ENCODE assay signal across 8 cellular contexts in the genomic region with DNA sequence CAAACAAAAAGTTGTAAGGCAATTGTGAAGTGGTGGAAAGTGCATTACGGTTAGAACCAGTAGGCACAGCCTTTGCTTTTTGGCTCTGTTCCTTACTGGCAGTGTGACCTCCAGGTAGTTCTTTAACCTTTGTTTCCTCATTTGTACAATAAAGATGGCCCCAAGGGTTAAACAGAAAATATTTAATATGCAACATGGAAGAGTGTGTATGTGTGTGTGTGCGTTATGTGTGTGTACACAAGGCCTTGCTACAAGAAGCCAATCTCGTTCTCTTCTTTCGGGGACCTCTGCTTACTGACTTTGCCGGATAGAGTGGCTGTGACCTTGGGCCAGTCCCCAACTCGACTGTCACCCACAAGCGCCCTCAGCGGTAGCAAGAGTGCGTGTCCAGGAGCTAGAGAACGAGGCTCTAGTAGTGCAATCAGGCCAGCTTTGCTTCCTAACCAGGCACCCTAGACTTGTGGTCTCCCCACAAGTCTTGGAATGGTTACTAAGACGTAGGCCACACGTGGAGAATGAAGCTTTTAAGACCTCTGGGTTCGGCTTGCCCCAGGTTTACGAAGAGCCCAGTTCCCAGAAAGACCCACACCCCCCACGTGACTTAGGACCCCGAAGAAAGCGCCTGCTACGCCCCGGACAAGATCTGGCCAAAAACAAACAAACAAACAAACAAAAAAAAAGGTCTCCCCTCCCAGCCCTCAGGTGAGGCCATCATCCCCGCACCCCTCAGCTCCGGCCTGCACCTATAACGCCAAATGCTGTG. TPM values are rescaled to one million over a fixed set of nuclear protein-coding genes. Genes with fewer than 3 reads are reported as not detected.
DNase-seq lines count a peak whose midpoint lies in the region; ATAC-seq and TF ChIP-seq lines count a peak whose summit lies in the region.

No MANE protein-coding gene starts in this region.

- H3K9me3 ChIP-seq in PC-9 (ENCODE audit: insufficient read depth, low read depth): no peaks in the 10 kb centered on the region
- H3K9me3 ChIP-seq in left ventricle myocardium inferior (replicated peaks): no peaks in the 10 kb centered on the region

- peaks cover 12% of the 10 kb centered on the region; the same call in 1 of the 2 replicates for H3F3A ChIP-seq in PC-9 (ENCODE audit: insufficient read depth, low read depth)

- H3K36me3 Mint-ChIP-seq in activated naive CD8-positive, alpha-beta T cell treated with anti-CD3 and anti-CD28 coated beads for 36 hours: peaks cover 21% of the 10 kb centered on the region

- peak overlapping the region; percentile 99 for H3K4me3 Mint-ChIP-seq in activated naive CD8-positive, alpha-beta T cell treated with anti-CD3 and anti-CD28 coated beads for 36 hours

- H3K4me1 Mint-ChIP-seq in activated naive CD8-positive, alpha-beta T cell treated with anti-CD3 and anti-CD28 coated beads for 36 hours: peaks cover 45% of the 10 kb centered on the region

- H3K27me3 Mint-ChIP-seq in activated naive CD8-positive, alpha-beta T cell treated with anti-CD3 and anti-CD28 coated beads for 36 hours: no peaks in the 10 kb centered on the region

- peaks cover 62% of the 10 kb centered on the region for H3K79me2 ChIP-seq in PC-9 (ENCODE audit: low read depth)

- H2AFZ ChIP-seq in PC-9: peak overlapping the region; percentile 85; the same call in 1 of the 2 replicates

- H3K27ac ChIP-seq in PC-9 (no peak overlapping the region), left ventricle myocardium inferior (replicated peaks) (peak overlapping the region; percentile 93)

- ATAC-seq in HG03175 (IDR thresholded peaks at IDR 0.05; ENCODE audit: unreplicated experiment): peak; percentile 19
- ATAC-seq in HG03135 (IDR thresholded peaks at IDR 0.05; ENCODE audit: unreplicated experiment): no peak

- TF ChIP-seq CTCF in PC-9 (conservative IDR thresholded peaks at IDR 0.05) (no peak; the same call in 1 of the 2 replicates), left ventricle myocardium inferior (IDR thresholded peaks at IDR 0.05; ENCODE audit: borderline replicate concordance) (no peak)

- DNase-seq in NCI-H1436 (lab: John Stamatoyannopoulos, UW) (peak; percentile 28), NCI-H1436 treated with DMSO at 0.1 percent for 48 hours (lab: John Stamatoyannopoulos, UW) (no peak), PC-9 (peak in 1 of 2 experiments; percentile 30), left ventricle myocardium inferior (peak; percentile 46), renal cortical epithelial cell (ENCODE audit: low read depth) (peak; percentile 50)
- DNase-seq in activated naive CD8-positive, alpha-beta T cell treated with anti-CD3 and anti-CD28 coated beads for 36 hours: peak; percentile 48

- H4K20me1 ChIP-seq in PC-9 (ENCODE audit: insufficient read depth): peaks cover 15% of the 10 kb centered on the region

- H3K4me2 ChIP-seq in PC-9: peak overlapping the region; percentile 84

- peak overlapping the region; percentile 67 for H3K4me3 ChIP-seq in PC-9
- peak overlapping the region; percentile 78 for H3K4me3 ChIP-seq in left ventricle myocardium inferior

- intact Hi-C loops in PC-9 (cut with micrococcal nuclease; ENCODE audit: unreplicated experiment): loop anchor here (5.0 kb wide), 2 partner anchors 491 to 591 kb away; partner anchors contain the start of gene USP3
- intact Hi-C loops in left ventricle myocardium inferior (cut with micrococcal nuclease): no loop called here

- BruUV-seq in PC-9 (replicated peaks; lab: Mats Ljungman, UMichigan): TSS peak; percentile 70

- H3K9me2 ChIP-seq in PC-9 (ENCODE audit: insufficient read depth): no peaks in the 10 kb centered on the region

- H3K27me3 ChIP-seq in PC-9 (ENCODE audit: insufficient read depth, low read depth): no peaks in the 10 kb centered on the region
- H3K27me3 ChIP-seq in left ventricle myocardium inferior (ENCODE audit: low read depth): no peaks in the 10 kb centered on the region

- H3K4me1 ChIP-seq in PC-9 (replicated peaks; ENCODE audit: insufficient read depth) (peaks cover 26% of the 10 kb centered on the region), left ventricle myocardium inferior (peaks cover 91% of the 10 kb centered on the region)

- H3K27ac Mint-ChIP-seq in activated naive CD8-positive, alpha-beta T cell treated with anti-CD3 and anti-CD28 coated beads for 36 hours: peak overlapping the region; percentile 98

- no peaks in the 10 kb centered on the region for H3K9me3 Mint-ChIP-seq in activated naive CD8-positive, alpha-beta T cell treated with anti-CD3 and anti-CD28 coated beads for 36 hours

- POLR2A ChIA-PET in PC-9 (lab: Charles Lee; ENCODE audit: unreplicated experiment): interaction anchor here (0.6 to 0.7 kb wide), 5 partner anchors 44 to 488 kb away, joined by 3 to 24 read pairs (median 4); no protein-coding TSS in a partner anchor

- CTCF ChIA-PET in PC-9 (lab: Charles Lee): interaction anchor here (1.0 to 1.5 kb wide), 4 partner anchors 60 to 483 kb away, joined by 3 to 4 read pairs (median 4); no protein-coding TSS in a partner anchor

- H3K36me3 ChIP-seq in PC-9 (ENCODE audit: low read depth) (no peaks in the 10 kb centered on the region), left ventricle myocardium inferior (peaks cover 11% of the 10 kb centered on the region)

RNA-seq across cellular contexts. Expression of gene CIAO2A, which starts 0.6 kb away (rescaled TPM):
- total RNA-seq in PC-9 (2021): 72.1 and 76.3 TPM in 2 replicates
- 10 to 100 TPM; 95.2 to 99.2 TPM for total RNA-seq in activated naive CD8-positive, alpha-beta T cell treated with anti-CD3 and anti-CD28 coated beads for 36 hours
- 71.0 TPM for total RNA-seq in left ventricle myocardium inferior
- total RNA-seq in renal cortical epithelial cell: 54.2 and 84.7 TPM in 2 replicates

RNA-seq across cellular contexts. Expression of gene SNX1, which starts 2.7 kb away (rescaled TPM):
- total RNA-seq in PC-9 (2021) (114 and 137 TPM in 2 replicates), left ventricle myocardium inferior (72.1 TPM), renal cortical epithelial cell (28.5 and 85.9 TPM in 2 replicates)
- total RNA-seq in activated naive CD8-positive, alpha-beta T cell treated with anti-CD3 and anti-CD28 coated beads for 36 hours: 10 to 100 TPM; 79.8 to 88.6 TPM

RNA-seq across cellular contexts. Expression of gene DAPK2, which starts 46.8 kb away (rescaled TPM):
- 11.0 and 19.6 TPM in 2 replicates for total RNA-seq in PC-9 (2021)
- total RNA-seq in activated naive CD8-positive, alpha-beta T cell treated with anti-CD3 and anti-CD28 coated beads for 36 hours: under 1 TPM; 0.29 to 0.60 TPM
- total RNA-seq in left ventricle myocardium inferior: 39.0 TPM
- total RNA-seq in renal cortical epithelial cell: 0.17 and 0.94 TPM in 2 replicates

RNA-seq across cellular contexts. Expression of gene SNX22, which starts 58.5 kb away (rescaled TPM):
- total RNA-seq in PC-9 (2021) (0.33 and 0.40 TPM in 2 replicates), left ventricle myocardium inferior (2.0 TPM), renal cortical epithelial cell (0.17 and 0.70 TPM in 2 replicates)
- total RNA-seq in activated naive CD8-positive, alpha-beta T cell treated with anti-CD3 and anti-CD28 coated beads for 36 hours: under 1 TPM; 0.42 to 0.74 TPM
